ENCODE assay signal across 14 cellular contexts in the genomic region with DNA sequence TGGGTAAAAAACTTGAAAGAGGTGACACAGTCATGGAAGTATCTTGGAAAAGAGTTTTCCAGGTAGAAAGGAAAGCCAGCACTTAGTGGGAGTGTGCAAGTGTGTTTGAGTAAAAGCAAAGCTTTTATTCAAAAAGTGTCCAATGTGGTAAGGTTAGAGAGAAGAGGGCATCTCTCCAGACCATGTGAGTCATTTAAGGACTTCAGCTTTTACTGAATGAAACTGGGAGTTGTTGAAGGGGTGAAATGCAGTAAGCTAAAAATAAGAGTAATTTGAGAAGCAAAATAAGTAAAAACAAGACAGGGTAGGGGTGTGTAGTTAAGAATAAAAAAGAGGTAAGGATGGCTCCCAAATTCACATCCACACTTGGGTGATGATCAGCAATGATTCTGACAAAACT.
DNase-seq lines count a peak whose midpoint lies in the region; ATAC-seq lines count a peak whose summit lies in the region.
"Had no signal": no experiment of that assay in that cellular context is flagged by ENCODE, and none has a peak within 500 bp of the region (broad histone marks: within the 10 kb centered on the region; RNA-seq: fewer than 3 reads in every experiment).

No MANE protein-coding gene starts in this region.

- DNase-seq in AG08395 (ENCODE audit: low spot score): peak; percentile 30
- DNase-seq in NCI-H2171 treated with DMSO at 0.1 percent for 48 hours (lab: John Stamatoyannopoulos, UW): no peak
- DNase-seq in cerebellar nuclear complex (lab: John Stamatoyannopoulos, UW): no peak
- DNase-seq in NCI-H510A treated with DMSO at 0.1 percent for 48 hours (lab: John Stamatoyannopoulos, UW): no peak
- no peak for DNase-seq in NCI-H128 (lab: John Stamatoyannopoulos, UW; ENCODE audit: unreplicated experiment)
- DNase-seq: 8988T, DMS79 treated with DMSO at 0.1 percent for 48 hours, HCEC 1CT, MV-4-11, PC-9, right lobe of liver had no signal

- ATAC-seq in GM19351 (IDR thresholded peaks at IDR 0.05; ENCODE audit: unreplicated experiment) (peak; percentile 98), HG02759 (IDR thresholded peaks at IDR 0.05; ENCODE audit: unreplicated experiment) (peak; percentile 99), HG03469 (IDR thresholded peaks at IDR 0.05; ENCODE audit: unreplicated experiment) (peak; percentile 95)
- ATAC-seq: right lobe of liver had no signal
